ENCODE assay signal across 1 cellular context in genomic region chr14:73462078-73462715, GRCh38.
TF ChIP-seq lines count a peak whose summit lies in the region.

No MANE protein-coding gene starts in this region.

TF ChIP-seq in HepG2, 621 proteins besides CTCF, POLR2A, EP300 and RAD21 (continued from another document and continues in another):
- no peak for TF ChIP-seq ZXDC (CRISPR knock-in tag; IDR thresholded peaks at IDR 0.05)
- no peak for TF ChIP-seq KLF13 (CRISPR knock-in tag; IDR thresholded peaks at IDR 0.05)
- peak; percentile 90 for TF ChIP-seq ZMYM4 (CRISPR knock-in tag; IDR thresholded peaks at IDR 0.05)
- TF ChIP-seq ZNF362 (CRISPR knock-in tag; IDR thresholded peaks at IDR 0.05; ENCODE audit: borderline replicate concordance), result peak; percentile 76
- TF ChIP-seq U2AF1 (optimal IDR thresholded peaks at IDR 0.05; ENCODE audit: low read depth, low read length), result peak; percentile 1
- TF ChIP-seq BHLHE40 (IDR thresholded peaks at IDR 0.05; ENCODE audit: low read length), result peak; percentile 86
- peak; percentile 85 for TF ChIP-seq MED1 (CRISPR knock-in tag; IDR thresholded peaks at IDR 0.05)
- TF ChIP-seq JUN (CRISPR knock-in tag; IDR thresholded peaks at IDR 0.05), result peak; percentile 22; the same call in 1 of the 2 replicates
- TF ChIP-seq CC2D1A (CRISPR knock-in tag; IDR thresholded peaks at IDR 0.05), result peak; percentile 94; the same call in 1 of the 2 replicates
- no peak for TF ChIP-seq MEIS1 (CRISPR knock-in tag; IDR thresholded peaks at IDR 0.05; ENCODE audit: borderline replicate concordance)
- no peak for TF ChIP-seq ZFP41 (CRISPR knock-in tag; IDR thresholded peaks at IDR 0.05; ENCODE audit: borderline replicate concordance)
- TF ChIP-seq HOXD1 (CRISPR knock-in tag; IDR thresholded peaks at IDR 0.05), result no peak
- TF ChIP-seq THYN1 (CRISPR knock-in tag; IDR thresholded peaks at IDR 0.05; ENCODE audit: borderline replicate concordance, low read depth), result no peak
- TF ChIP-seq HNF4G (IDR thresholded peaks at IDR 0.05; ENCODE audit: borderline replicate concordance, low read depth, low read length), result peak; percentile 99
- TF ChIP-seq HNF4G (CRISPR knock-in tag; IDR thresholded peaks at IDR 0.05; ENCODE audit: borderline replicate concordance, low read depth), result peak; percentile 95; the same call in 1 of the 2 replicates
- peak; percentile 61 for TF ChIP-seq CREM (IDR thresholded peaks at IDR 0.05)
- TF ChIP-seq CREM (CRISPR knock-in tag; IDR thresholded peaks at IDR 0.05), result no peak
- TF ChIP-seq SIX1 (CRISPR knock-in tag; IDR thresholded peaks at IDR 0.05; ENCODE audit: borderline replicate concordance), result 0 out of 2 replicates have a peak, but pooled peaks have one; percentile 11
- TF ChIP-seq ZMAT5 (CRISPR knock-in tag; IDR thresholded peaks at IDR 0.05; ENCODE audit: borderline replicate concordance, low read depth), result no peak
- TF ChIP-seq ZNF207 (IDR thresholded peaks at IDR 0.05; ENCODE audit: borderline replicate concordance), result no peak
- TF ChIP-seq MLX (CRISPR knock-in tag; IDR thresholded peaks at IDR 0.05), result peak; percentile 55; the same call in 1 of the 2 replicates
- peak; percentile 83 for TF ChIP-seq SAP130 (CRISPR knock-in tag; IDR thresholded peaks at IDR 0.05; ENCODE audit: low read depth)
- no peak; the same call in 1 of the 2 replicates for TF ChIP-seq NR2F2 (IDR thresholded peaks at IDR 0.05; ENCODE audit: borderline replicate concordance, low read depth)
- TF ChIP-seq HNF1B (CRISPR knock-in tag; IDR thresholded peaks at IDR 0.05), result peak; percentile 75
- TF ChIP-seq NR0B2 (CRISPR knock-in tag; IDR thresholded peaks at IDR 0.05), result no peak
- peak; percentile 74 for TF ChIP-seq NFYC (CRISPR knock-in tag; IDR thresholded peaks at IDR 0.05)
- no peak for TF ChIP-seq ZNF256 (CRISPR knock-in tag; conservative IDR thresholded peaks at IDR 0.05)
- peak; percentile 66; the same call in 1 of the 2 replicates for TF ChIP-seq ARID4A (CRISPR knock-in tag; IDR thresholded peaks at IDR 0.05; ENCODE audit: borderline replicate concordance)
- TF ChIP-seq POLR2G (IDR thresholded peaks at IDR 0.05; ENCODE audit: low read depth, low read length), result peak; percentile 97
- TF ChIP-seq ZSCAN9 (CRISPR knock-in tag; IDR thresholded peaks at IDR 0.05; ENCODE audit: borderline replicate concordance), result peak; percentile 54; the same call in 1 of the 2 replicates
- no peak for TF ChIP-seq ARID3A (IDR thresholded peaks at IDR 0.05; ENCODE audit: low read depth, low read length)
- TF ChIP-seq ZNF619 (CRISPR knock-in tag; IDR thresholded peaks at IDR 0.05), result no peak
- no peak for TF ChIP-seq ZHX2 (IDR thresholded peaks at IDR 0.05; ENCODE audit: low read depth)
- peak; percentile 20; the same call in 1 of the 2 replicates for TF ChIP-seq ZHX2 (CRISPR knock-in tag; IDR thresholded peaks at IDR 0.05; ENCODE audit: borderline replicate concordance)
- TF ChIP-seq IRX3 (CRISPR knock-in tag; IDR thresholded peaks at IDR 0.05; ENCODE audit: borderline replicate concordance, low read depth), result no peak
- TF ChIP-seq ZNF510 (CRISPR knock-in tag; IDR thresholded peaks at IDR 0.05; ENCODE audit: low read depth), result peak; percentile 80; the same call in 1 of the 2 replicates
- TF ChIP-seq ZKSCAN8 (CRISPR knock-in tag; IDR thresholded peaks at IDR 0.05; ENCODE audit: borderline replicate concordance), result 0 out of 2 replicates have a peak, but pooled peaks have one; percentile 73
- no peak for TF ChIP-seq E2F2 (CRISPR knock-in tag; IDR thresholded peaks at IDR 0.05; ENCODE audit: borderline replicate concordance)
- no peak for TF ChIP-seq SNAPC5 (CRISPR knock-in tag; IDR thresholded peaks at IDR 0.05; ENCODE audit: borderline replicate concordance)
- peak; percentile 62 for TF ChIP-seq HNRNPK (IDR thresholded peaks at IDR 0.05; ENCODE audit: low read depth, low read length, poor library complexity, severe bottlenecking)
